1 cellular context compared by ENCODE assay signal in genomic region chr15:64152507-64153387, GRCh38.
TF ChIP-seq lines count a peak whose summit lies in the region.

No MANE protein-coding gene starts in this region.

TF ChIP-seq in IMR-90, 13 proteins besides CTCF, POLR2A, EP300 and RAD21 (continued from another document):
- TF ChIP-seq BHLHE40 (IDR thresholded peaks at IDR 0.05; ENCODE audit: low read depth, low read length) (no peak), USF2 (IDR thresholded peaks at IDR 0.05; ENCODE audit: low read depth, low read length) (no peak), RCOR1 (IDR thresholded peaks at IDR 0.05; ENCODE audit: insufficient replicate concordance, low read length) (no peak), ELK1 (IDR thresholded peaks at IDR 0.05; ENCODE audit: borderline replicate concordance, low read depth, low read length) (no peak), RFX5 (IDR thresholded peaks at IDR 0.05; ENCODE audit: low read depth, low read length) (no peak), SMC3 (IDR thresholded peaks at IDR 0.05; ENCODE audit: low read depth, low read length) (no peak), NFE2L2 (IDR thresholded peaks at IDR 0.05; ENCODE audit: low read depth, low read length) (no peak), CHD1 (IDR thresholded peaks at IDR 0.05; ENCODE audit: low read depth, low read length) (no peak), FOS (IDR thresholded peaks at IDR 0.05; ENCODE audit: low read depth, low read length) (no peak), MXI1 (IDR thresholded peaks at IDR 0.05; ENCODE audit: borderline replicate concordance, low read depth, low read length) (no peak), MAFK (IDR thresholded peaks at IDR 0.05; ENCODE audit: low read depth, low read length) (no peak), CEBPB (IDR thresholded peaks at IDR 0.05; ENCODE audit: low read depth, low read length) (no peak)
